1 cellular context compared by ENCODE assay signal in the genomic region with DNA sequence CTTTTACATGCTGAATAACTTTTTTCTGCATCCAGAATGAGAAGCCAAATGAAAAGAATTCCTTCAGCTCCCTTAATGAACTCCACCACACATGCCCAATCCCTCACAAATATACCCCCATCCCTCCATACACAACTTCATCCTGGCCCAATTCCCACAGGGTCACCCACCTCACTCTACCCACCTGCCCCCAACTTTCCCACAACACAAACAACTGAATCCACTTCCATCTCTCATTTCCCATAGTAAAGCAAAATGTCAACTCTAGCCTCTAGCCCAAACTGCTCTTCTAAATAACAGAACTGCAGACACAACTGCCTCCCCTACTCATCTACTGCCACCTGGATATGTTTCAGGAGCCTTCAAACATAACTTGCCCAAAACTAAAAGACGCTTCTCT.
TF ChIP-seq lines count a peak whose summit lies in the region.

No MANE protein-coding gene starts in this region.

TF ChIP-seq in GM23338, 12 proteins besides CTCF, POLR2A, EP300 and RAD21 (continued from another document):
- TF ChIP-seq, protein P1, sequence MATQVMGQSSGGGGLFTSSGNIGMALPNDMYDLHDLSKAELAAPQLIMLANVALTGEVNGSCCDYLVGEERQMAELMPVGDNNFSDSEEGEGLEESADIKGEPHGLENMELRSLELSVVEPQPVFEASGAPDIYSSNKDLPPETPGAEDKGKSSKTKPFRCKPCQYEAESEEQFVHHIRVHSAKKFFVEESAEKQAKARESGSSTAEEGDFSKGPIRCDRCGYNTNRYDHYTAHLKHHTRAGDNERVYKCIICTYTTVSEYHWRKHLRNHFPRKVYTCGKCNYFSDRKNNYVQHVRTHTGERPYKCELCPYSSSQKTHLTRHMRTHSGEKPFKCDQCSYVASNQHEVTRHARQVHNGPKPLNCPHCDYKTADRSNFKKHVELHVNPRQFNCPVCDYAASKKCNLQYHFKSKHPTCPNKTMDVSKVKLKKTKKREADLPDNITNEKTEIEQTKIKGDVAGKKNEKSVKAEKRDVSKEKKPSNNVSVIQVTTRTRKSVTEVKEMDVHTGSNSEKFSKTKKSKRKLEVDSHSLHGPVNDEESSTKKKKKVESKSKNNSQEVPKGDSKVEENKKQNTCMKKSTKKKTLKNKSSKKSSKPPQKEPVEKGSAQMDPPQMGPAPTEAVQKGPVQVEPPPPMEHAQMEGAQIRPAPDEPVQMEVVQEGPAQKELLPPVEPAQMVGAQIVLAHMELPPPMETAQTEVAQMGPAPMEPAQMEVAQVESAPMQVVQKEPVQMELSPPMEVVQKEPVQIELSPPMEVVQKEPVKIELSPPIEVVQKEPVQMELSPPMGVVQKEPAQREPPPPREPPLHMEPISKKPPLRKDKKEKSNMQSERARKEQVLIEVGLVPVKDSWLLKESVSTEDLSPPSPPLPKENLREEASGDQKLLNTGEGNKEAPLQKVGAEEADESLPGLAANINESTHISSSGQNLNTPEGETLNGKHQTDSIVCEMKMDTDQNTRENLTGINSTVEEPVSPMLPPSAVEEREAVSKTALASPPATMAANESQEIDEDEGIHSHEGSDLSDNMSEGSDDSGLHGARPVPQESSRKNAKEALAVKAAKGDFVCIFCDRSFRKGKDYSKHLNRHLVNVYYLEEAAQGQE (IDR thresholded peaks at IDR 0.05; ENCODE audit: unreplicated experiment): no peak
- TF ChIP-seq EZH2 (IDR thresholded peaks at IDR 0.05; ENCODE audit: low read depth, unreplicated experiment): no peak
- no peak for TF ChIP-seq CREB1 (CRISPR knock-in tag; IDR thresholded peaks at IDR 0.05; ENCODE audit: low read depth)
- TF ChIP-seq, protein P2, sequence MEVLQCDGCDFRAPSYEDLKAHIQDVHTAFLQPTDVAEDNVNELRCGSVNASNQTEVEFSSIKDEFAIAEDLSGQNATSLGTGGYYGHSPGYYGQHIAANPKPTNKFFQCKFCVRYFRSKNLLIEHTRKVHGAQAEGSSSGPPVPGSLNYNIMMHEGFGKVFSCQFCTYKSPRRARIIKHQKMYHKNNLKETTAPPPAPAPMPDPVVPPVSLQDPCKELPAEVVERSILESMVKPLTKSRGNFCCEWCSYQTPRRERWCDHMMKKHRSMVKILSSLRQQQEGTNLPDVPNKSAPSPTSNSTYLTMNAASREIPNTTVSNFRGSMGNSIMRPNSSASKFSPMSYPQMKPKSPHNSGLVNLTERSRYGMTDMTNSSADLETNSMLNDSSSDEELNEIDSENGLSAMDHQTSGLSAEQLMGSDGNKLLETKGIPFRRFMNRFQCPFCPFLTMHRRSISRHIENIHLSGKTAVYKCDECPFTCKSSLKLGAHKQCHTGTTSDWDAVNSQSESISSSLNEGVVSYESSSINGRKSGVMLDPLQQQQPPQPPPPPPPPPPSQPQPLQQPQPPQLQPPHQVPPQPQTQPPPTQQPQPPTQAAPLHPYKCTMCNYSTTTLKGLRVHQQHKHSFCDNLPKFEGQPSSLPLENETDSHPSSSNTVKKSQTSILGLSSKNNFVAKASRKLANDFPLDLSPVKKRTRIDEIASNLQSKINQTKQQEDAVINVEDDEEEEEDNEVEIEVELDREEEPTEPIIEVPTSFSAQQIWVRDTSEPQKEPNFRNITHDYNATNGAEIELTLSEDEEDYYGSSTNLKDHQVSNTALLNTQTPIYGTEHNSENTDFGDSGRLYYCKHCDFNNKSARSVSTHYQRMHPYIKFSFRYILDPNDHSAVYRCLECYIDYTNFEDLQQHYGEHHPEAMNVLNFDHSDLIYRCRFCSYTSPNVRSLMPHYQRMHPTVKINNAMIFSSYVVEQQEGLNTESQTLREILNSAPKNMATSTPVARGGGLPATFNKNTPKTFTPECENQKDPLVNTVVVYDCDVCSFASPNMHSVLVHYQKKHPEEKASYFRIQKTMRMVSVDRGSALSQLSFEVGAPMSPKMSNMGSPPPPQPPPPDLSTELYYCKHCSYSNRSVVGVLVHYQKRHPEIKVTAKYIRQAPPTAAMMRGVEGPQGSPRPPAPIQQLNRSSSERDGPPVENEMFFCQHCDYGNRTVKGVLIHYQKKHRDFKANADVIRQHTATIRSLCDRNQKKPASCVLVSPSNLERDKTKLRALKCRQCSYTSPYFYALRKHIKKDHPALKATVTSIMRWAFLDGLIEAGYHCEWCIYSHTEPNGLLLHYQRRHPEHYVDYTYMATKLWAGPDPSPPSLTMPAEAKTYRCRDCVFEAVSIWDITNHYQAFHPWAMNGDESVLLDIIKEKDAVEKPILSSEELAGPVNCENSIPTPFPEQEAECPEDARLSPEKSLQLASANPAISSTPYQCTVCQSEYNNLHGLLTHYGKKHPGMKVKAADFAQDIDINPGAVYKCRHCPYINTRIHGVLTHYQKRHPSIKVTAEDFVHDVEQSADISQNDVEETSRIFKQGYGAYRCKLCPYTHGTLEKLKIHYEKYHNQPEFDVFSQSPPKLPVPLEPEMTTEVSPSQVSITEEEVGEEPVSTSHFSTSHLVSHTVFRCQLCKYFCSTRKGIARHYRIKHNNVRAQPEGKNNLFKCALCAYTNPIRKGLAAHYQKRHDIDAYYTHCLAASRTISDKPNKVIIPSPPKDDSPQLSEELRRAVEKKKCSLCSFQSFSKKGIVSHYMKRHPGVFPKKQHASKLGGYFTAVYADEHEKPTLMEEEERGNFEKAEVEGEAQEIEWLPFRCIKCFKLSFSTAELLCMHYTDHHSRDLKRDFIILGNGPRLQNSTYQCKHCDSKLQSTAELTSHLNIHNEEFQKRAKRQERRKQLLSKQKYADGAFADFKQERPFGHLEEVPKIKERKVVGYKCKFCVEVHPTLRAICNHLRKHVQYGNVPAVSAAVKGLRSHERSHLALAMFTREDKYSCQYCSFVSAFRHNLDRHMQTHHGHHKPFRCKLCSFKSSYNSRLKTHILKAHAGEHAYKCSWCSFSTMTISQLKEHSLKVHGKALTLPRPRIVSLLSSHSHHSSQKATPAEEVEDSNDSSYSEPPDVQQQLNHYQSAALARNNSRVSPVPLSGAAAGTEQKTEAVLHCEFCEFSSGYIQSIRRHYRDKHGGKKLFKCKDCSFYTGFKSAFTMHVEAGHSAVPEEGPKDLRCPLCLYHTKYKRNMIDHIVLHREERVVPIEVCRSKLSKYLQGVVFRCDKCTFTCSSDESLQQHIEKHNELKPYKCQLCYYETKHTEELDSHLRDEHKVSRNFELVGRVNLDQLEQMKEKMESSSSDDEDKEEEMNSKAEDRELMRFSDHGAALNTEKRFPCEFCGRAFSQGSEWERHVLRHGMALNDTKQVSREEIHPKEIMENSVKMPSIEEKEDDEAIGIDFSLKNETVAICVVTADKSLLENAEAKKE (CRISPR knock-in tag; IDR thresholded peaks at IDR 0.05): no peak
- TF ChIP-seq, protein P3, sequence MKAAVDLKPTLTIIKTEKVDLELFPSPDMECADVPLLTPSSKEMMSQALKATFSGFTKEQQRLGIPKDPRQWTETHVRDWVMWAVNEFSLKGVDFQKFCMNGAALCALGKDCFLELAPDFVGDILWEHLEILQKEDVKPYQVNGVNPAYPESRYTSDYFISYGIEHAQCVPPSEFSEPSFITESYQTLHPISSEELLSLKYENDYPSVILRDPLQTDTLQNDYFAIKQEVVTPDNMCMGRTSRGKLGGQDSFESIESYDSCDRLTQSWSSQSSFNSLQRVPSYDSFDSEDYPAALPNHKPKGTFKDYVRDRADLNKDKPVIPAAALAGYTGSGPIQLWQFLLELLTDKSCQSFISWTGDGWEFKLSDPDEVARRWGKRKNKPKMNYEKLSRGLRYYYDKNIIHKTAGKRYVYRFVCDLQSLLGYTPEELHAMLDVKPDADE (IDR thresholded peaks at IDR 0.05): no peak
- no peak for TF ChIP-seq JUNB (IDR thresholded peaks at IDR 0.05; ENCODE audit: unreplicated experiment)
- TF ChIP-seq ZNF331 (CRISPR knock-in tag; IDR thresholded peaks at IDR 0.05; ENCODE audit: low read depth): no peak
- TF ChIP-seq ZNF114 (CRISPR knock-in tag; IDR thresholded peaks at IDR 0.05): no peak
